Comparison of ENCODE assay signal across 8 cellular contexts in the genomic region with DNA sequence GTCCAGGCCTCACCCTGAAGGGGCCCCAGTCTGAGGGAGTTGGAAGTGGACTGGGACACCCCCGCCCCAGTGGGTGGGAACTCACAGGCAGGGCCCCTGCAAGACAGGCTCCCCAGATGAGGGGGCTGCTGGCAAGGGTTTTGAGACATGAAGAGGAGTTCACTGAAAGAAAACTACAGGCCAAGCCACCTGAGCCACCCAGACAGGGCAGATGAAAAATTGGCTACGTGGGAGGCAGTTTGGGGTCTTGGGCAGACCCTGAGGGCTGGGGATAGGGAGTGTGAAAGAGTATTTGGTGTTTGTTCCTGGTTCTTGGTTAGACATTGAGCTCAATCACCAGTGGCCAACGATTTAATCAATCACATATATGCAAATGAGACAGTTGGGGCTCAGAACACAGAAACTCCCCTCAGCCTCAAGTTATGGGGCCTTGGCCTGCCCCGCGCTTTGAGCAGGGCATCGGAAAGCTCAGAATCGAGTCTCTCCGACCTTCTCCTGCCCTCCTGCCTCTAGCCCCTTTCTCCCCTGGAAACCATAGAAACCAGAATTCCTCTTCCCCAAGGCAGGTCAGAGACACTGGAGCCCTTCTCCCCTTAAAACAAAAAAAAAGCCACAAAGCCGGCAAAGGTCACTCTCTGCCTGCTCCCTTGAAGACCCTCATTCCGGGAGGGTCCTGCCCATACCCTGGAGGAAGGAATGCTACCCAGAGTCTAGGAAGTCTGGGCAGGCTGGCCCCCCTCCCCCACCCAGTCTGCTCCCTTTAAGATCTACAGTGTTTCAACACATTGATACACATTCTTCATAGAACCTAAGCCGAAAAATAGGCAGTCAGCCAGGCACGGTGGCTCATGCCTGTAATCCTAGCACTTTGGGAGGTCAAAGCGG. TPM values are rescaled to one million over a fixed set of nuclear protein-coding genes. Genes with fewer than 3 reads are reported as not detected.
DNase-seq lines count a peak whose midpoint lies in the region; ATAC-seq, FAIRE-seq and TF ChIP-seq lines count a peak whose summit lies in the region.

No MANE protein-coding gene starts in this region.

- no peak for FAIRE-seq in A549 (lab: Jason Lieb, UNC)
- peak; percentile 79 for FAIRE-seq in K562 (lab: Jason Lieb, UNC)

- peak overlapping the region; percentile 59 to 97 for H3K9ac ChIP-seq in K562 (ENCODE audit: insufficient read depth in 1 of 2, low read depth in 2 of 2, low read length in 2 of 2)

- H3K27me3 ChIP-seq in K562 (ENCODE audit: control insufficient read depth in 2 of 2, insufficient read depth in 2 of 2, low read length in 2 of 2) (no peaks in the 10 kb centered on the region), right lobe of liver (no peaks in the 10 kb centered on the region)

- peaks cover 13% of the 10 kb centered on the region for H4K20me1 ChIP-seq in K562 (replicated peaks; ENCODE audit: control insufficient read depth, insufficient read depth, low read length)

- intact Hi-C loops in K562 (cut with micrococcal nuclease) (no loop called here), right lobe of liver (cut with DNase I) (no loop called here)

- no peak for TF ChIP-seq POLR2A in A549 (IDR thresholded peaks at IDR 0.05; ENCODE audit: low read length)
- 0 out of 2 replicates have a peak, but pooled peaks have one; percentile 13 for TF ChIP-seq POLR2A in K562 (conservative IDR thresholded peaks at IDR 0.05)
- no peak for TF ChIP-seq POLR2A in right lobe of liver (IDR thresholded peaks at IDR 0.05)

- H3K27ac ChIP-seq in A549 (peak overlapping the region; percentile 82 to 96; a peak in 3 of 6 replicates), HEK293 (ENCODE audit: extremely low read depth, low read depth, low read length) (peak overlapping the region; percentile 94), K562 (ENCODE audit: extremely low read depth, low read depth, low read length) (peak overlapping the region; percentile 94), right lobe of liver (no peak overlapping the region)

- H3K36me3 ChIP-seq in HEK293 (ENCODE audit: control insufficient read depth in 2 of 2, insufficient read depth in 1 of 2, low read length in 2 of 2) (peaks cover 5 to 34% of the 10 kb centered on the region in 2 experiments; a peak in 2 of 3 replicates), K562 (ENCODE audit: control insufficient read depth, insufficient read depth, low read length) (peaks cover 40% of the 10 kb centered on the region), right lobe of liver (peaks cover 0 to 15% (median 5%) of the 10 kb centered on the region in 4 donors)

- TF ChIP-seq CTCF in A549 (IDR thresholded peaks at IDR 0.05) (no peak), HEK293 (tag by site-specific recombination; IDR thresholded peaks at IDR 0.05) (no peak), K562 (IDR thresholded peaks at IDR 0.05 in 2 of 3, conservative IDR thresholded peaks at IDR 0.05 in 1 of 3; ENCODE audit: insufficient read depth in 2 of 3, low read depth in 1 of 3, low read length in 3 of 3) (no peak; a peak in 1 of 6 replicates), right lobe of liver (IDR thresholded peaks at IDR 0.05) (no peak), GM10266 (IDR thresholded peaks at IDR 0.05; ENCODE audit: control insufficient read depth, insufficient read depth, low read depth, missing control alignments) (no peak)

- no peak for ATAC-seq in A549
- ATAC-seq in K562: no peak; the same call in 2 of the 3 replicates
- peak; percentile 1 to 53 (median 24) for ATAC-seq in right lobe of liver
- no peak for ATAC-seq in HG02981 (IDR thresholded peaks at IDR 0.05; ENCODE audit: unreplicated experiment)

- POLR2A ChIA-PET in A549 (lab: Yijun Ruan, JAX) (interaction anchor here (1.1 kb wide), 1 partner anchor 150 kb away, joined by 3 read pairs; no protein-coding TSS in a partner anchor), HEK293 (lab: Yijun Ruan, JAX) (interaction anchor here (1.0 to 1.8 kb wide), 3 partner anchors 14 to 480 kb away, joined by 4 read pairs; partner anchors contain the start of genes COPE, DDX49 and UBA52), K562 (lab: Yijun Ruan, JAX) (interaction anchor here (0.6 to 1.2 kb wide), 7 partner anchors 9 to 876 kb away, joined by 3 to 5 read pairs (median 3); partner anchors contain the start of gene SSBP4)

- no TSS peak for BruUV-seq in K562 (replicated peaks; lab: Mats Ljungman, UMichigan)

- H3K9me1 ChIP-seq in K562 (ENCODE audit: control insufficient read depth, insufficient read depth, low read length): peaks cover 11% of the 10 kb centered on the region

- TF ChIP-seq RAD21 in A549 (conservative IDR thresholded peaks at IDR 0.05 in 1 of 2, IDR thresholded peaks at IDR 0.05 in 1 of 2): no peak
- TF ChIP-seq RAD21 in K562 (CRISPR knock-in tag; conservative IDR thresholded peaks at IDR 0.05 in 1 of 2, IDR thresholded peaks at IDR 0.05 in 1 of 2): no peak

- TF ChIP-seq EP300 in A549 (IDR thresholded peaks at IDR 0.05) (no peak), K562 (IDR thresholded peaks at IDR 0.05; ENCODE audit: low read length) (no peak)

- in situ Hi-C loops in K562 (cut with MboI): no loop called here

- peaks cover 42% of the 10 kb centered on the region for H3K79me2 ChIP-seq in K562 (ENCODE audit: control insufficient read depth, insufficient read depth, low read length)

- H3K4me2 ChIP-seq in A549: peak overlapping the region; percentile 9; the same call in 1 of the 3 replicates
- H3K4me2 ChIP-seq in K562 (ENCODE audit: insufficient read depth, low read length): peak overlapping the region; percentile 88

- H3K9me3 ChIP-seq in A549 (no peaks in the 10 kb centered on the region), HEK293 (ENCODE audit: control insufficient read depth, insufficient read depth, low read depth, low read length) (no peaks in the 10 kb centered on the region), K562 (replicated peaks; ENCODE audit: control insufficient read depth, insufficient read depth, low read depth, low read length) (no peaks in the 10 kb centered on the region), right lobe of liver (no peaks in the 10 kb centered on the region)

- peaks cover 30% of the 10 kb centered on the region for H3K4me1 ChIP-seq in A549
- H3K4me1 ChIP-seq in HEK293 (ENCODE audit: control insufficient read depth, insufficient read depth, low read length): peaks cover 13% of the 10 kb centered on the region
- H3K4me1 ChIP-seq in K562 (replicated peaks in 1 of 2; ENCODE audit: control insufficient read depth in 2 of 2, insufficient read depth in 2 of 2, low read length in 2 of 2): peaks cover 42 to 93% of the 10 kb centered on the region in 2 experiments
- H3K4me1 ChIP-seq in right lobe of liver: peaks cover 0 to 26% (median 6%) of the 10 kb centered on the region in 4 donors

- no peak overlapping the region for H3K4me3 ChIP-seq in A549
- H3K4me3 ChIP-seq in HEK293 (ENCODE audit: low read depth, low read length): no peak overlapping the region
- H3K4me3 ChIP-seq in K562: peak overlapping the region; percentile 77; the same call in 1 of the 2 replicates
- no peak overlapping the region for H3K4me3 ChIP-seq in right lobe of liver

- H2AFZ ChIP-seq in K562 (ENCODE audit: low read depth, low read length): no peak overlapping the region; the same call in none of the 2 replicates

- 73% methylated on average over 11 of the region's 13 CpGs for WGBS in A549 (ENCODE audit: missing lambda C conversion rate)
- WGBS in K562 (ENCODE audit: insufficient coverage, low coverage, missing lambda C conversion rate): 12% methylated on average over 13 of the region's 13 CpGs
- WGBS in right lobe of liver (ENCODE audit: insufficient coverage, low coverage, low lambda C conversion rate, missing lambda C conversion rate): 39% methylated on average over 7 of the region's 13 CpGs

- DNase-seq in A549 (ENCODE audit: low read depth in 1 of 2, low spot score in 1 of 2): no peak
- DNase-seq in K562 (ENCODE audit: extremely low read depth in 1 of 4, low spot score in 3 of 4): peak in 2 of 4 experiments; percentile 30 to 63
- peak in 1 of 3 donors; percentile 70 for DNase-seq in right lobe of liver
- no peak for DNase-seq in medulla oblongata (ENCODE audit: extremely low spot score)
- DNase-seq in AG20443 (ENCODE audit: low spot score): no peak
- no peak for DNase-seq in GM10266 (ENCODE audit: extremely low spot score)

- CTCF ChIA-PET in A549 (lab: Yijun Ruan, JAX) (interaction anchor here (0.5 to 3.3 kb wide), 6 partner anchors 12 to 295 kb away, joined by 3 to 18 read pairs (median 3); no protein-coding TSS in a partner anchor), HEK293 (lab: Yijun Ruan, JAX) (interaction anchor here (0.6 to 3.2 kb wide), 6 partner anchors 12 to 544 kb away, joined by 3 to 25 read pairs (median 4); partner anchors contain the start of gene REX1BD), K562 (lab: Yijun Ruan, JAX; ENCODE audit: low intra/inter-chr PET ratio) (no interaction called here)

RNA-seq across cellular contexts. Expression of gene ISYNA1, which starts 1.3 kb away (rescaled TPM):
- 17.6 and 18.0 TPM in 2 replicates for polyA plus RNA-seq in A549 (2011; rRNA removed)
- 43.0 and 56.5 TPM in 2 replicates for polyA plus RNA-seq in A549 (2012; cell fraction: cytosol; rRNA removed)
- 199 and 307 TPM in 2 replicates for polyA plus RNA-seq in A549 (2012; cell fraction: nucleus; rRNA removed)
- polyA plus RNA-seq in A549 (2017; fragmentation: RNase III; extraction: RNeasy Plus Mini Kit Qiagen cat#74134 plus additional on column Dnase treatment): 48.5 to 71.0 TPM (median 60.7 TPM) in 3 replicates
- 17.4 and 29.8 TPM in 2 replicates for polyA minus RNA-seq in A549 (2011; rRNA and poly(A)+ RNA removed)
- total RNA-seq in K562 (2011; cell fraction: chromatin; rRNA removed; ENCODE audit: low replicate concordance): 155 and 651 TPM in 2 replicates
- total RNA-seq in K562 (2011; cell fraction: nucleolus; rRNA removed): 616 and 678 TPM in 2 replicates
- 226 and 284 TPM in 2 replicates for total RNA-seq in K562 (2011; cell fraction: nucleoplasm; rRNA removed)
- 180 and 202 TPM in 2 replicates for total RNA-seq in K562 (2014; rRNA removed)
- 14.6 and 32.0 TPM in 2 replicates for total RNA-seq in K562 (2014; rRNA removed; fragmentation: Illumina TruSeq; extraction: Trizol)
- total RNA-seq in K562 (2015; rRNA removed; fragmentation: Illumina TruSeq; extraction: Trizol): 93.2 and 96.8 TPM in 2 replicates
- 435 and 460 TPM in 2 replicates for total RNA-seq in K562 (2021)
- 99.3 and 191 TPM in 2 replicates for polyA plus RNA-seq in K562 (2011; rRNA removed)
- 148 and 356 TPM in 2 replicates for polyA plus RNA-seq in K562 (2011; cell fraction: cytosol; rRNA removed)
- 1,012 and 1,382 TPM in 2 replicates for polyA plus RNA-seq in K562 (2011; cell fraction: nucleus; rRNA removed)
- 319 and 453 TPM in 2 replicates for polyA plus RNA-seq in K562 (2012)
- polyA plus RNA-seq in K562 (2014; fragmentation: Illumina TruSeq; extraction: Trizol): 73.2 and 198 TPM in 2 replicates
- polyA plus RNA-seq in K562 (2014; fragmentation: Nextera tagmentation; extraction: Ambion mirVana): 10 to 100 TPM; 21.8 to 57.6 TPM
- polyA plus RNA-seq in K562 (2014; rRNA removed): 376 and 380 TPM in 2 replicates
- polyA minus RNA-seq in K562 (2011; rRNA and poly(A)+ RNA removed): 36.7 and 52.6 TPM in 2 replicates
- polyA minus RNA-seq in K562 (2011; cell fraction: cytosol; rRNA and poly(A)+ RNA removed): 173 and 245 TPM in 2 replicates
- 114 and 124 TPM in 2 replicates for polyA minus RNA-seq in K562 (2011; cell fraction: nucleus; rRNA and poly(A)+ RNA removed)
- 1 to 10 TPM; 6.5 to 8.3 (median 7.8) TPM for total RNA-seq in right lobe of liver

RNA-seq across cellular contexts. Expression of gene SSBP4, which starts 20.1 kb away (rescaled TPM):
- polyA plus RNA-seq in A549 (2011; rRNA removed): 5.4 and 6.9 TPM in 2 replicates
- 28.5 and 47.8 TPM in 2 replicates for polyA plus RNA-seq in A549 (2012; cell fraction: cytosol; rRNA removed)
- polyA plus RNA-seq in A549 (2012; cell fraction: nucleus; rRNA removed): 69.4 and 124 TPM in 2 replicates
- polyA plus RNA-seq in A549 (2017; fragmentation: RNase III; extraction: RNeasy Plus Mini Kit Qiagen cat#74134 plus additional on column Dnase treatment): 37.8 to 43.2 TPM (median 41.5 TPM) in 3 replicates
- 5.0 and 10.7 TPM in 2 replicates for polyA minus RNA-seq in A549 (2011; rRNA and poly(A)+ RNA removed)
- 28.5 and 141 TPM in 2 replicates for total RNA-seq in K562 (2011; cell fraction: chromatin; rRNA removed; ENCODE audit: low replicate concordance)
- 209 and 228 TPM in 2 replicates for total RNA-seq in K562 (2011; cell fraction: nucleolus; rRNA removed)
- 68.6 and 76.2 TPM in 2 replicates for total RNA-seq in K562 (2011; cell fraction: nucleoplasm; rRNA removed)
- 125 and 188 TPM in 2 replicates for total RNA-seq in K562 (2014; rRNA removed)
- total RNA-seq in K562 (2014; rRNA removed; fragmentation: Illumina TruSeq; extraction: Trizol): 21.2 and 21.4 TPM in 2 replicates
- total RNA-seq in K562 (2015; rRNA removed; fragmentation: Illumina TruSeq; extraction: Trizol): 72.3 and 76.3 TPM in 2 replicates
- total RNA-seq in K562 (2021): 189 TPM in 2 replicates
- polyA plus RNA-seq in K562 (2011; rRNA removed): 20.1 and 25.9 TPM in 2 replicates
- 25.4 and 118 TPM in 2 replicates for polyA plus RNA-seq in K562 (2011; cell fraction: cytosol; rRNA removed)
- polyA plus RNA-seq in K562 (2011; cell fraction: nucleus; rRNA removed): 134 and 296 TPM in 2 replicates
- 81.3 and 110 TPM in 2 replicates for polyA plus RNA-seq in K562 (2012)
- polyA plus RNA-seq in K562 (2014; fragmentation: Illumina TruSeq; extraction: Trizol): 39.0 and 114 TPM in 2 replicates
- 1 to 10 TPM; 1.1 to 1.9 TPM for polyA plus RNA-seq in K562 (2014; fragmentation: Nextera tagmentation; extraction: Ambion mirVana)
- 119 and 133 TPM in 2 replicates for polyA plus RNA-seq in K562 (2014; rRNA removed)
- 3.6 and 7.0 TPM in 2 replicates for polyA minus RNA-seq in K562 (2011; rRNA and poly(A)+ RNA removed)
- polyA minus RNA-seq in K562 (2011; cell fraction: cytosol; rRNA and poly(A)+ RNA removed): 37.3 and 43.8 TPM in 2 replicates
- polyA minus RNA-seq in K562 (2011; cell fraction: nucleus; rRNA and poly(A)+ RNA removed): 85.0 and 105 TPM in 2 replicates
- 10 to 100 TPM; 12.8 to 23.9 (median 15.9) TPM for total RNA-seq in right lobe of liver

RNA-seq across cellular contexts. Expression of gene LRRC25, which starts 41.8 kb away (rescaled TPM):
- polyA plus RNA-seq in A549 (2011; rRNA removed) (not detected in 2 replicates), A549 (2017; fragmentation: RNase III; extraction: RNeasy Plus Mini Kit Qiagen cat#74134 plus additional on column Dnase treatment) (not detected in 3 replicates), K562 (2011; rRNA removed) (0.10 and 0.42 TPM in 2 replicates), K562 (2014; fragmentation: Illumina TruSeq; extraction: Trizol) (0.10 and 0.25 TPM in 2 replicates), K562 (2014; fragmentation: Nextera tagmentation; extraction: Ambion mirVana) (not detected), K562 (2014; rRNA removed) (0.08 TPM in 1 of 2 replicates, not detected in the other)
- not detected in 2 replicates for polyA plus RNA-seq in A549 (2012; cell fraction: cytosol; rRNA removed)
- polyA plus RNA-seq in A549 (2012; cell fraction: nucleus; rRNA removed): not detected in 2 replicates
- not detected in 2 replicates for polyA minus RNA-seq in A549 (2011; rRNA and poly(A)+ RNA removed)
- 0.25 TPM in 1 of 2 replicates, not detected in the other for total RNA-seq in K562 (2011; cell fraction: chromatin; rRNA removed; ENCODE audit: low replicate concordance)
- 0.39 and 0.50 TPM in 2 replicates for total RNA-seq in K562 (2011; cell fraction: nucleolus; rRNA removed)
- total RNA-seq in K562 (2011; cell fraction: nucleoplasm; rRNA removed): 0.22 TPM in 1 of 2 replicates, not detected in the other
- total RNA-seq in K562 (2014; rRNA removed) (0.18 and 0.29 TPM in 2 replicates), K562 (2014; rRNA removed; fragmentation: Illumina TruSeq; extraction: Trizol) (0.07 TPM in 1 of 2 replicates, not detected in the other), K562 (2015; rRNA removed; fragmentation: Illumina TruSeq; extraction: Trizol) (0.30 and 0.36 TPM in 2 replicates), K562 (2021) (0.09 and 0.22 TPM in 2 replicates), right lobe of liver (10 to 100 TPM in 1 of 6 experiments, 1 to 10 TPM in 5; 1.9 to 12.6 (median 3.2) TPM)
- polyA plus RNA-seq in K562 (2011; cell fraction: cytosol; rRNA removed): 0.31 and 0.41 TPM in 2 replicates
- 0.20 and 0.53 TPM in 2 replicates for polyA plus RNA-seq in K562 (2011; cell fraction: nucleus; rRNA removed)
- polyA plus RNA-seq in K562 (2012): 0.33 and 1.1 TPM in 2 replicates
- 0.11 and 0.18 TPM in 2 replicates for polyA minus RNA-seq in K562 (2011; rRNA and poly(A)+ RNA removed)
- 0.57 and 1.1 TPM in 2 replicates for polyA minus RNA-seq in K562 (2011; cell fraction: cytosol; rRNA and poly(A)+ RNA removed)
- 0.13 and 0.67 TPM in 2 replicates for polyA minus RNA-seq in K562 (2011; cell fraction: nucleus; rRNA and poly(A)+ RNA removed)

RNA-seq across cellular contexts. Expression of gene GDF15, which starts 53.3 kb away (rescaled TPM):
- polyA plus RNA-seq in A549 (2011; rRNA removed) (67.8 and 78.5 TPM in 2 replicates), A549 (2017; fragmentation: RNase III; extraction: RNeasy Plus Mini Kit Qiagen cat#74134 plus additional on column Dnase treatment) (53.4 to 58.4 TPM (median 56.9 TPM) in 3 replicates), K562 (2011; rRNA removed) (12.5 TPM in 2 replicates), K562 (2014; fragmentation: Illumina TruSeq; extraction: Trizol) (19.3 and 47.1 TPM in 2 replicates), K562 (2014; fragmentation: Nextera tagmentation; extraction: Ambion mirVana) (1 to 10 TPM; 2.3 to 2.9 TPM), K562 (2014; rRNA removed) (57.2 and 67.4 TPM in 2 replicates)
- polyA plus RNA-seq in A549 (2012; cell fraction: cytosol; rRNA removed): 120 and 188 TPM in 2 replicates
- polyA plus RNA-seq in A549 (2012; cell fraction: nucleus; rRNA removed): 132 and 182 TPM in 2 replicates
- 33.4 and 59.6 TPM in 2 replicates for polyA minus RNA-seq in A549 (2011; rRNA and poly(A)+ RNA removed)
- 25.1 and 116 TPM in 2 replicates for total RNA-seq in K562 (2011; cell fraction: chromatin; rRNA removed; ENCODE audit: low replicate concordance)
- total RNA-seq in K562 (2011; cell fraction: nucleolus; rRNA removed): 214 and 262 TPM in 2 replicates
- total RNA-seq in K562 (2011; cell fraction: nucleoplasm; rRNA removed): 94.6 and 109 TPM in 2 replicates
- total RNA-seq in K562 (2014; rRNA removed) (78.0 and 82.4 TPM in 2 replicates), K562 (2014; rRNA removed; fragmentation: Illumina TruSeq; extraction: Trizol) (7.3 TPM in 2 replicates), K562 (2015; rRNA removed; fragmentation: Illumina TruSeq; extraction: Trizol) (10.1 and 11.0 TPM in 2 replicates), K562 (2021) (69.8 and 74.5 TPM in 2 replicates), right lobe of liver (100 to 1,000 TPM in 2 of 6 experiments, 10 to 100 TPM in 2, 1 to 10 TPM in 1, under 1 TPM in 1; 0.88 to 160 (median 57.5) TPM)
- polyA plus RNA-seq in K562 (2011; cell fraction: cytosol; rRNA removed): 31.8 and 127 TPM in 2 replicates
- 21.6 and 59.4 TPM in 2 replicates for polyA plus RNA-seq in K562 (2011; cell fraction: nucleus; rRNA removed)
- polyA plus RNA-seq in K562 (2012): 50.1 and 369 TPM in 2 replicates
- 2.4 and 5.6 TPM in 2 replicates for polyA minus RNA-seq in K562 (2011; rRNA and poly(A)+ RNA removed)
- 31.8 and 32.2 TPM in 2 replicates for polyA minus RNA-seq in K562 (2011; cell fraction: cytosol; rRNA and poly(A)+ RNA removed)
- 18.5 and 24.2 TPM in 2 replicates for polyA minus RNA-seq in K562 (2011; cell fraction: nucleus; rRNA and poly(A)+ RNA removed)

Comparison
In these comparisons a context has a peak if more than half of its experiments do, and no peak if none do; other contexts are left out.
1. ATAC-seq: peak in right lobe of liver (4 of 4); none in A549 (0 of 2), K562 (single experiment) and HG02981 (single experiment).
2. H3K27ac ChIP-seq: peak in A549 (2 of 2), HEK293 (single experiment) and K562 (single experiment); none in right lobe of liver (0 of 3).